In genomic region chr10:46284286-46285229, GRCh38 we compare ENCODE assay signal across 8 cellular contexts. TPM values are rescaled to one million over a fixed set of nuclear protein-coding genes. Genes with fewer than 3 reads are reported as not detected.
A peak's percentile ranks its signal among the peaks of the same experiment; 100 is the strongest.
DNase-seq lines count a peak whose midpoint lies in the region; ATAC-seq and TF ChIP-seq lines count a peak whose summit lies in the region.

No MANE protein-coding gene starts in this region.

- peak; percentile 36 to 59 for TF ChIP-seq POLR2A in uterus (IDR thresholded peaks at IDR 0.05)

- H3K9me3 ChIP-seq in HAP-1 (no peaks in the 10 kb centered on the region), Loucy (ENCODE audit: insufficient read depth, low read depth, low read length) (no peaks in the 10 kb centered on the region), psoas muscle (no peaks in the 10 kb centered on the region), uterus (no peaks in the 10 kb centered on the region)

- TF ChIP-seq CTCF in Loucy (conservative IDR thresholded peaks at IDR 0.05; ENCODE audit: low read length): no peak
- no peak for TF ChIP-seq CTCF in psoas muscle (IDR thresholded peaks at IDR 0.05)
- no peak for TF ChIP-seq CTCF in uterus (IDR thresholded peaks at IDR 0.05)

- H3K27me3 ChIP-seq in HAP-1 (ENCODE audit: low read depth) (no peaks in the 10 kb centered on the region), Loucy (ENCODE audit: insufficient read depth, low read length, poor library complexity, severe bottlenecking) (no peaks in the 10 kb centered on the region), psoas muscle (ENCODE audit: insufficient read depth in 3 of 3, low read length in 2 of 3) (no peaks in the 10 kb centered on the region), uterus (no peaks in the 10 kb centered on the region)

- no peaks in the 10 kb centered on the region for H3K9me2 ChIP-seq in Loucy (replicated peaks; ENCODE audit: low read depth, low read length)

- DNase-seq in GM03348 (ENCODE audit: low spot score): peak; percentile 94
- DNase-seq in HAP-1 (ENCODE audit: low spot score in 2 of 2): peak; percentile 84 to 93
- DNase-seq in SW480 (ENCODE audit: low spot score): peak; percentile 66
- peak; percentile 32 for DNase-seq in amniotic epithelial cell (ENCODE audit: low read depth)
- peak; percentile 93 for DNase-seq in left ventricle myocardium superior
- peak; percentile 84 to 91 for DNase-seq in psoas muscle
- peak; percentile 67 to 82 for DNase-seq in uterus

- H3K36me3 ChIP-seq in HAP-1 (replicated peaks) (no peaks in the 10 kb centered on the region), Loucy (ENCODE audit: insufficient read depth, low read length) (no peaks in the 10 kb centered on the region), psoas muscle (ENCODE audit: insufficient read depth in 1 of 2, low read depth in 1 of 2) (no peaks in the 10 kb centered on the region), uterus (no peaks in the 10 kb centered on the region)

- in situ Hi-C loops in HAP-1 (cut with MboI; ENCODE audit: low sequenced_read_pairs): loop anchor here (5.0 kb wide), 2 partner anchors 177 to 1098 kb away; partner anchors contain the start of gene ZNF488

- no peaks in the 10 kb centered on the region; the same call in 1 of the 2 replicates for H3K79me2 ChIP-seq in Loucy (ENCODE audit: insufficient read depth, low read length)

- peak overlapping the region; percentile 37 for H3K4me3 ChIP-seq in HAP-1
- H3K4me3 ChIP-seq in Loucy (ENCODE audit: low read length, poor library complexity, severe bottlenecking): peak overlapping the region; percentile 92
- peak overlapping the region; percentile 82 for H3K4me3 ChIP-seq in psoas muscle
- peak overlapping the region; percentile 43 to 54 for H3K4me3 ChIP-seq in uterus

- no peaks in the 10 kb centered on the region for H4K20me1 ChIP-seq in Loucy (ENCODE audit: insufficient read depth, low read length, poor library complexity, severe bottlenecking)

- H3K4me1 ChIP-seq in HAP-1: 0 out of 2 replicates have a peak, but pooled peaks cover 3% of the 10 kb centered on the region
- H3K4me1 ChIP-seq in Loucy (ENCODE audit: insufficient read depth, low read length, poor library complexity, severe bottlenecking): peaks cover 19% of the 10 kb centered on the region
- no peaks in the 10 kb centered on the region for H3K4me1 ChIP-seq in psoas muscle
- H3K4me1 ChIP-seq in uterus: peaks cover 0 to 8% of the 10 kb centered on the region in 2 donors

- H3K9ac ChIP-seq in Loucy (ENCODE audit: low read depth, low read length, poor library complexity, severe bottlenecking): peak overlapping the region; percentile 96

- peak; percentile 94 for ATAC-seq in left ventricle myocardium superior
- ATAC-seq in psoas muscle: peak; percentile 90 to 95 (median 94)

- WGBS in psoas muscle, 3 donors: 2 to 4% (median 4%) methylated on average over 45 to 82 of the region's 82 CpGs

- H2AFZ ChIP-seq in Loucy (ENCODE audit: low read length): peak overlapping the region; percentile 91

- H3K27ac ChIP-seq in psoas muscle (peak overlapping the region; percentile 51), uterus (peak overlapping the region; percentile 75 to 80)

- intact Hi-C loops in left ventricle myocardium superior (cut with micrococcal nuclease): no loop called here
- intact Hi-C loops in psoas muscle (cut with DNase I): loop anchor here in 1 of 2 donors (2.0 kb wide), 1 partner anchor 1096 kb away; no protein-coding TSS in a partner anchor
- intact Hi-C loops in uterus (cut with DNase I; ENCODE audit: low total_unique reads): no loop called here

- H3K4me2 ChIP-seq in Loucy (ENCODE audit: low read depth, low read length, poor library complexity, severe bottlenecking): peak overlapping the region; percentile 89

- no peaks in the 10 kb centered on the region for H3F3A ChIP-seq in Loucy (ENCODE audit: low read depth)

RNA-seq across cellular contexts. Expression of gene ANTXRL, which starts 2.2 kb away (rescaled TPM):
- not detected for total RNA-seq in left ventricle myocardium superior
- not detected for total RNA-seq in psoas muscle
- under 1 TPM in 1 of 3 donors, not detected in 2; 0.06 TPM for polyA plus RNA-seq in psoas muscle
- under 1 TPM in 1 of 4 donors, not detected in 3; 0.27 TPM for total RNA-seq in uterus

Comparison
In these comparisons a context has a peak if more than half of its experiments do, and no peak if none do; other contexts are left out.
1. Peak in every context shown above with its lines: DNase-seq, ATAC-seq, H3K4me3 ChIP-seq and H3K27ac ChIP-seq.
2. DNase-seq: peak in every context shown above with its lines; median percentile 94 in GM03348; 93 in left ventricle myocardium superior; 88 in HAP-1; 88 in psoas muscle; 74 in uterus; 66 in SW480; 32 in amniotic epithelial cell.
3. H3K4me3 ChIP-seq: peak in every context shown above with its lines; median percentile 92 in Loucy; 82 in psoas muscle; 48 in uterus; 37 in HAP-1.